ENCODE assay signal across 13 cellular contexts in the genomic region with DNA sequence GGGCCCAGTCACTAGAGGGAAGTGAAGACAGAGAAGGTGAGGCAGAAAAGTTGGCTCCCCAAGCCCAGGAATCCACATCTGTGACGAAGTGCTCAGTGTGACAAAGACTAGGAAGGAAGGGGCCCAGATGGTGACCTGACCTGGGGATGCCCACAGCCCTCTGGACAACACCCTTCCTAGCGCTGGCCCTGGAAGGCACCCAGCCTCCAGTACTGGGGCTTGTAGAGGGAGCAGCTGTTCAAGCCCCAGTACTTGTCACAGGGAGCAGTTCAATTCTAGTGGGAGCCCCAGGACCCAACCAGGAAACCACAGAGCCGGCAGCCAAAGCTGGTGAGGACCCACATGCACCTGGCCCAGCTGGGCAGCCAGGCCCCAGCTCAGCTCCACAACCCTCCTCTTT.
DNase-seq lines count a peak whose midpoint lies in the region; ATAC-seq, FAIRE-seq and TF ChIP-seq lines count a peak whose summit lies in the region.
"Had no signal": no experiment of that assay in that cellular context is flagged by ENCODE, and none has a peak within 500 bp of the region (broad histone marks: within the 10 kb centered on the region; RNA-seq: fewer than 3 reads in every experiment).

No MANE protein-coding gene starts in this region.

- peaks cover 32 to 52% of the 10 kb centered on the region in 2 experiments for H3K4me1 Mint-ChIP-seq in H9
- peaks cover 14% of the 10 kb centered on the region for H3K4me1 Mint-ChIP-seq in stimulated activated memory B cell treated with anti-CD40 and anti-IgM and Interleukin-4, amounts not matched to agents 10 μg/mL and 1 μg/mL and 100 μg/mL, for 72 hours

- CTCF ChIA-PET in Panc1 (lab: Charles Lee): no interaction called here

- DNase-seq in H9: no peak
- no peak for DNase-seq in Panc1 (ENCODE audit: low read depth, low spot score)
- no peak for DNase-seq in left ventricle myocardium inferior
- DNase-seq in NCI-H187 treated with DMSO at 0.1 percent for 48 hours (lab: John Stamatoyannopoulos, UW): no peak
- no peak for DNase-seq in NCI-H2227 (lab: John Stamatoyannopoulos, UW; ENCODE audit: unreplicated experiment)
- DNase-seq in H54 (ENCODE audit: insufficient read length, low spot score): no peak
- DNase-seq: activated naive CD4-positive, alpha-beta T cell treated with anti-CD3 and anti-CD28 coated beads, Interleukin-2, amount 50 U/mL, for 16 hours; HCEC 1CT; NCI-H187; sigmoid colon; T1000 had no signal

- no peak overlapping the region for H3K56ac ChIP-seq in H9 (ENCODE audit: insufficient read length, low read depth, low read length)

- H3K27ac Mint-ChIP-seq in H9: peak overlapping the region in 2 of 3 experiments; percentile 15 to 21; a peak in 4 of 7 replicates
- H3K27ac Mint-ChIP-seq in stimulated activated memory B cell treated with anti-CD40 and anti-IgM and Interleukin-4, amounts not matched to agents 10 μg/mL and 1 μg/mL and 100 μg/mL, for 72 hours: peak overlapping the region; percentile 32

- H3K27me3 Mint-ChIP-seq in H9 (ENCODE audit: low read depth): no peaks in the 10 kb centered on the region
- H3K27me3 Mint-ChIP-seq in stimulated activated memory B cell treated with anti-CD40 and anti-IgM and Interleukin-4, amounts not matched to agents 10 μg/mL and 1 μg/mL and 100 μg/mL, for 72 hours: no peaks in the 10 kb centered on the region
- H3K27me3 Mint-ChIP-seq: central memory CD8-positive, alpha-beta T cell had no signal

- H2AK5ac ChIP-seq in H9 (ENCODE audit: insufficient read length, low read length): no peak overlapping the region

- no TSS peak for BruUV-seq in Panc1 (replicated peaks; lab: Mats Ljungman, UMichigan)

- no peak overlapping the region for H4K8ac ChIP-seq in H9 (replicated peaks; ENCODE audit: insufficient read length, low read depth, low read length)

- no peaks in the 10 kb centered on the region for H3K79me1 ChIP-seq in H9 (ENCODE audit: insufficient read depth, low read depth, low read length, poor library complexity, severe bottlenecking)

- no peak overlapping the region for H3K9ac ChIP-seq in H9 (ENCODE audit: extremely low read depth, insufficient read length, low read length)

- in situ Hi-C loops in Panc1 (cut with HindIII; ENCODE audit: low pct_unique_long_range_greater_than_20kb, low sequenced_read_pairs): no loop called here

- H3K79me2 ChIP-seq in H9 (ENCODE audit: insufficient read depth, low read length): no peaks in the 10 kb centered on the region

- no peak overlapping the region for H3K4me3 ChIP-seq in Panc1 (ENCODE audit: low read depth in 2 of 2, low read length in 2 of 2)
- peak overlapping the region; percentile 28 for H3K4me3 ChIP-seq in left ventricle myocardium inferior
- H3K4me3 ChIP-seq: sigmoid colon had no signal

- no peak overlapping the region for H2BK20ac ChIP-seq in H9 (ENCODE audit: low read depth, low read length, poor library complexity, severe bottlenecking)

- no peak overlapping the region for H4K5ac ChIP-seq in H9 (ENCODE audit: insufficient read length, low read depth, low read length)

- no peaks in the 10 kb centered on the region for H3K23me2 ChIP-seq in H9 (ENCODE audit: insufficient read length, low read depth, low read length, poor library complexity, severe bottlenecking)

- no peak overlapping the region for H2BK12ac ChIP-seq in H9 (ENCODE audit: insufficient read length, low read depth, low read length)

- H2AFZ ChIP-seq in H9 (ENCODE audit: low read length): no peak overlapping the region

- H3T11ph ChIP-seq in H9 (ENCODE audit: low read length): no peak overlapping the region

- POLR2A ChIA-PET in Panc1 (lab: Charles Lee): no interaction called here

- no peaks in the 10 kb centered on the region for H4K20me1 ChIP-seq in H9 (ENCODE audit: control insufficient read depth, insufficient read depth, insufficient read length)

- H3K27me3 ChIP-seq in H9 (ENCODE audit: insufficient read depth, low read length): no peaks in the 10 kb centered on the region
- no peaks in the 10 kb centered on the region for H3K27me3 ChIP-seq in Panc1 (ENCODE audit: control insufficient read depth, insufficient read depth, low read length)
- H3K27me3 ChIP-seq in left ventricle myocardium inferior (ENCODE audit: low read depth): no peaks in the 10 kb centered on the region
- H3K27me3 ChIP-seq: sigmoid colon had no signal

- no peak for ATAC-seq in Panc1
- ATAC-seq in stimulated activated memory B cell treated with anti-CD40 and anti-IgM and Interleukin-4, amounts not matched to agents 10 μg/mL and 1 μg/mL and 100 μg/mL, for 72 hours: no peak

- no peak overlapping the region for H3K23ac ChIP-seq in H9 (ENCODE audit: insufficient read length, low read depth, low read length)

- H2BK120ac ChIP-seq in H9 (ENCODE audit: low read depth, low read length, poor library complexity, severe bottlenecking): no peak overlapping the region

- TF ChIP-seq POLR2A in H54 (IDR thresholded peaks at IDR 0.05; ENCODE audit: low read depth, low read length): no peak

- no peak overlapping the region for H3K4ac ChIP-seq in H9 (ENCODE audit: low read depth, low read length)

- H3K18ac ChIP-seq in H9 (ENCODE audit: insufficient read length, low read depth, low read length): no peak overlapping the region

- H3K14ac ChIP-seq in H9 (ENCODE audit: insufficient read depth, low read length): no peak overlapping the region

- FAIRE-seq in H54 (lab: Jason Lieb, UNC): no peak

- H3K27ac ChIP-seq in H9 (ENCODE audit: insufficient read length, low read depth, low read length) (no peak overlapping the region), Panc1 (ENCODE audit: low read length) (peak overlapping the region; percentile 57), left ventricle myocardium inferior (replicated peaks) (peak overlapping the region; percentile 92)
- H3K27ac ChIP-seq: sigmoid colon had no signal

- peak overlapping the region in 1 of 2 experiments; percentile 10; a peak in 1 of 5 replicates for H3K4me3 Mint-ChIP-seq in H9
- no peak overlapping the region for H3K4me3 Mint-ChIP-seq in stimulated activated memory B cell treated with anti-CD40 and anti-IgM and Interleukin-4, amounts not matched to agents 10 μg/mL and 1 μg/mL and 100 μg/mL, for 72 hours
- H3K4me3 Mint-ChIP-seq: central memory CD8-positive, alpha-beta T cell had no signal

- TF ChIP-seq CTCF in H9 (conservative IDR thresholded peaks at IDR 0.05): no peak
- TF ChIP-seq CTCF in Panc1 (IDR thresholded peaks at IDR 0.05): no peak
- TF ChIP-seq CTCF in left ventricle myocardium inferior (IDR thresholded peaks at IDR 0.05; ENCODE audit: borderline replicate concordance): no peak

- H3K36me3 ChIP-seq in Panc1 (ENCODE audit: control insufficient read depth, insufficient read depth, low read length) (no peaks in the 10 kb centered on the region), left ventricle myocardium inferior (no peaks in the 10 kb centered on the region)
- H3K36me3 ChIP-seq: sigmoid colon had no signal

- H2BK15ac ChIP-seq in H9 (ENCODE audit: low read depth, low read length): no peak overlapping the region

- H3K4me2 ChIP-seq in H9 (ENCODE audit: insufficient read depth, insufficient read length, low read length): no peak overlapping the region

- WGBS in H9 (ENCODE audit: extremely low coverage, insufficient read length, low lambda C conversion rate): no CpG with 5 or more reads among the region's 3 CpGs

- no peak overlapping the region for H2BK5ac ChIP-seq in H9 (ENCODE audit: insufficient read length, low read length)

- intact Hi-C loops in Panc1 (cut with micrococcal nuclease; ENCODE audit: unreplicated experiment): no loop called here
- intact Hi-C loops in left ventricle myocardium inferior (cut with micrococcal nuclease): no loop called here

- H3K36me3 Mint-ChIP-seq in H9 (ENCODE audit: insufficient read depth in 1 of 3, low read depth in 3 of 3): no peaks in the 10 kb centered on the region; a peak in 3 of 7 replicates
- H3K36me3 Mint-ChIP-seq in stimulated activated memory B cell treated with anti-CD40 and anti-IgM and Interleukin-4, amounts not matched to agents 10 μg/mL and 1 μg/mL and 100 μg/mL, for 72 hours: no peaks in the 10 kb centered on the region

- H3K4me1 ChIP-seq in H9 (ENCODE audit: insufficient read depth, low read length) (no peaks in the 10 kb centered on the region; the same call in 1 of the 2 replicates), Panc1 (ENCODE audit: control insufficient read depth, insufficient read depth, low read length) (peaks cover 41% of the 10 kb centered on the region), left ventricle myocardium inferior (peaks cover 49% of the 10 kb centered on the region)

- H3K9me3 ChIP-seq in H9 (ENCODE audit: control insufficient read depth, low read depth, low read length) (no peaks in the 10 kb centered on the region), Panc1 (ENCODE audit: control insufficient read depth, insufficient read depth, low read depth, low read length) (no peaks in the 10 kb centered on the region), left ventricle myocardium inferior (replicated peaks) (no peaks in the 10 kb centered on the region)
- H3K9me3 ChIP-seq: sigmoid colon had no signal

- no peak overlapping the region for H4K91ac ChIP-seq in H9 (ENCODE audit: insufficient read length, low read depth, low read length)

- H3K9me3 Mint-ChIP-seq in H9: no peaks in the 10 kb centered on the region; a peak in 1 of 5 replicates
- H3K9me3 Mint-ChIP-seq in stimulated activated memory B cell treated with anti-CD40 and anti-IgM and Interleukin-4, amounts not matched to agents 10 μg/mL and 1 μg/mL and 100 μg/mL, for 72 hours: no peaks in the 10 kb centered on the region
- H3K9me3 Mint-ChIP-seq: central memory CD8-positive, alpha-beta T cell had no signal
